In the genomic region with DNA sequence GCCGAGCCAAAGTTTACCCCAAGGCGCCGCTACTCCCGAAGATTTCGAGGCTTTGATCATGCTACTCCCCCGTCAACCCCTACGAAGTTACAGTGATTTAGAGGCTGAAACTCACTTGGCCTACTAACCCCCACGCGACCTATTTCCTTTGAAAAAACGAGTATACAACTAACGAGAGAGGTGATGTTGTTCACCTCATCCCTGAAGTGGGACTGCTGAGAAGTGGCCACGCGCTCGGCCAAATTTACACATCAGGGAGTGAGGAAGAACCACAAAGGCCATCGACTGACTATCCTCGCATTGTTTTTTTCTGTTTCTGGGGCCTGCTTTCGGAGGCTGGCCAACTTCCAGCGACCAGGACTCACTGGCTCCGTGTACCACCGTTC, we compare ENCODE assay signal across 9 cellular contexts. TPM values are rescaled to one million over a fixed set of nuclear protein-coding genes. Genes with fewer than 3 reads are reported as not detected.
DNase-seq lines count a peak whose midpoint lies in the region; ATAC-seq and TF ChIP-seq lines count a peak whose summit lies in the region.
"Had no signal": no experiment of that assay in that cellular context is flagged by ENCODE, and none has a peak within 500 bp of the region (broad histone marks: within the 10 kb centered on the region; RNA-seq: fewer than 3 reads in every experiment).

No MANE protein-coding gene starts in this region.

- H3K9me3 Mint-ChIP-seq in stimulated activated naive CD8-positive, alpha-beta T cell treated with anti-CD3 and anti-CD28 coated beads, Interleukin-15, Interleukin-2, amounts not matched to agents 100 ng/mL and 50 ng/mL, for 24 hours: no peaks in the 10 kb centered on the region

- peaks cover 16% of the 10 kb centered on the region for H3K27me3 Mint-ChIP-seq in stimulated activated naive CD8-positive, alpha-beta T cell treated with anti-CD3 and anti-CD28 coated beads, Interleukin-15, Interleukin-2, amounts not matched to agents 100 ng/mL and 50 ng/mL, for 24 hours

- H3K27ac Mint-ChIP-seq in stimulated activated naive CD8-positive, alpha-beta T cell treated with anti-CD3 and anti-CD28 coated beads, Interleukin-15, Interleukin-2, amounts not matched to agents 100 ng/mL and 50 ng/mL, for 24 hours: no peak overlapping the region

- TF ChIP-seq CTCF in astrocyte of the cerebellum (IDR thresholded peaks at IDR 0.05; ENCODE audit: low read depth, low read length, missing control alignments) (no peak), kidney epithelial cell (IDR thresholded peaks at IDR 0.05; ENCODE audit: insufficient read depth, low read length, poor library complexity, severe bottlenecking) (no peak)

- peaks cover 7% of the 10 kb centered on the region for H3K4me1 Mint-ChIP-seq in stimulated activated naive CD8-positive, alpha-beta T cell treated with anti-CD3 and anti-CD28 coated beads, Interleukin-15, Interleukin-2, amounts not matched to agents 100 ng/mL and 50 ng/mL, for 24 hours (ENCODE audit: low read depth)

- in situ Hi-C loops in astrocyte of the cerebellum (cut with HindIII; ENCODE audit: low sequenced_read_pairs): no loop called here

- H3K4me3 ChIP-seq in astrocyte of the cerebellum (ENCODE audit: low read depth, low read length) (peak overlapping the region; percentile 21), kidney epithelial cell (ENCODE audit: low read depth, low read length) (peak overlapping the region; percentile 2)

- no peaks in the 10 kb centered on the region for H3K36me3 ChIP-seq in kidney epithelial cell (ENCODE audit: control insufficient read depth, insufficient read depth, low read length)

- no peaks in the 10 kb centered on the region for H3K36me3 Mint-ChIP-seq in stimulated activated naive CD8-positive, alpha-beta T cell treated with anti-CD3 and anti-CD28 coated beads, Interleukin-15, Interleukin-2, amounts not matched to agents 100 ng/mL and 50 ng/mL, for 24 hours (ENCODE audit: low read depth)

- no peak for DNase-seq in stimulated activated naive CD8-positive, alpha-beta T cell treated with anti-CD3 and anti-CD28 coated beads, Interleukin-15, Interleukin-2, amounts not matched to agents 100 U/mL and 50 U/mL, for 24 hours
- DNase-seq in astrocyte of the cerebellum (ENCODE audit: low read depth): no peak
- DNase-seq in kidney epithelial cell (ENCODE audit: low read depth): no peak
- DNase-seq in NCI-H1694 treated with DMSO at 0.1 percent for 48 hours (lab: John Stamatoyannopoulos, UW): no peak
- DNase-seq in NCI-H1105 treated with DMSO at 0.1 percent for 48 hours (lab: John Stamatoyannopoulos, UW): no peak
- DNase-seq: NCI-H2107 had no signal

- ATAC-seq in stimulated activated naive CD8-positive, alpha-beta T cell treated with anti-CD3 and anti-CD28 coated beads, Interleukin-15, Interleukin-2, amounts not matched to agents 100 U/mL and 50 U/mL, for 24 hours: no peak
- ATAC-seq in HG03565 (IDR thresholded peaks at IDR 0.05; ENCODE audit: unreplicated experiment): no peak
- no peak for ATAC-seq in HG02678 (IDR thresholded peaks at IDR 0.05; ENCODE audit: unreplicated experiment)

- peak overlapping the region; percentile 43 for H3K4me3 Mint-ChIP-seq in stimulated activated naive CD8-positive, alpha-beta T cell treated with anti-CD3 and anti-CD28 coated beads, Interleukin-15, Interleukin-2, amounts not matched to agents 100 ng/mL and 50 ng/mL, for 24 hours

- peaks cover 12% of the 10 kb centered on the region for H3K27me3 ChIP-seq in kidney epithelial cell (ENCODE audit: control insufficient read depth, insufficient read depth, low read length)

RNA-seq across cellular contexts. Expression of a gene that starts 37.7 kb away (rescaled TPM):
- 101 and 107 TPM in 2 replicates for total RNA-seq in kidney epithelial cell
